Comparison of ENCODE assay signal across 1 cellular context in the genomic region with DNA sequence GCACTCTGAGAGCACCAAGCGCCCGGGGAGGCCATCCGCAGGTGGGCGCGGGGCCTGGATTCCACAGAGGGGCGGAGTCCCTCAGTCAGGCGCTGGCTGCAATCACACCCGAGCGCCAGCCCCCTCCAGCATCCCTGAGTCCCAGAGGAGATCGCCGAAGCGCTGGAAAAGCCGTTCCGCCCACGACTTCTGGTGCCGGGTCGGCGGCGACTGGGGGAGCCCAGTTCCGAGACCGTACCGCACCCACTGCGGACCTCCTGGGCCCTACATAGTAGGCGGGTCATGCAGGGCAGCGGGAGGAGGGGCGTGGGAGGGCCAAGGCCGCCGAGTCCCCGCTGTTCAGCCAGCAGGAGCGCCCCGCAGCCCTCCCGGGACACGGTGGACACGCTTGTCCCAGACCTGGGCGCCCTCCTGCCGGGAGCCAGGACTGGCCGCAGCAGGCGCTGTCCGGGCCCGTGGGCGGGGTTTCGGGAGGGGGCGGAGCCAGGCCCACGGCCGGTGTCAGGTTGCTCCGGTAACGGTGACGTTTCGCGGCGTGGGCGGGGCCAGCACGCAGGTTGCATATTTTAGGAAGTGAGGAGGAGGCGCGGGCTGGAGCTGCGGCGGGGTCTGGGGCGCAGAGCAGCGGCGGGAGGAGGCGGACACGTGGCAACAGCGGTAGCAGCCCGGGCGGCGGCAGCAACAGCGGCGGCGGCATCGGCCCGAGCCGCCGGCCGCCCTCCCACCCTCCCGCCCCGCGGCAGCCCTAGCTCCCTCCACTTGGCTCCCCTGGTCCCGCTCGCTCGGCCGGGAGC.
TF ChIP-seq lines count a peak whose summit lies in the region.

A gene (plus strand): TSS at position 594 of the 794 bp plus-strand sequence. CDS start 268 bp downstream, outside the sequence.

TF ChIP-seq in GM23338, 12 proteins besides CTCF, POLR2A, EP300 and RAD21:
- TF ChIP-seq, protein P1, sequence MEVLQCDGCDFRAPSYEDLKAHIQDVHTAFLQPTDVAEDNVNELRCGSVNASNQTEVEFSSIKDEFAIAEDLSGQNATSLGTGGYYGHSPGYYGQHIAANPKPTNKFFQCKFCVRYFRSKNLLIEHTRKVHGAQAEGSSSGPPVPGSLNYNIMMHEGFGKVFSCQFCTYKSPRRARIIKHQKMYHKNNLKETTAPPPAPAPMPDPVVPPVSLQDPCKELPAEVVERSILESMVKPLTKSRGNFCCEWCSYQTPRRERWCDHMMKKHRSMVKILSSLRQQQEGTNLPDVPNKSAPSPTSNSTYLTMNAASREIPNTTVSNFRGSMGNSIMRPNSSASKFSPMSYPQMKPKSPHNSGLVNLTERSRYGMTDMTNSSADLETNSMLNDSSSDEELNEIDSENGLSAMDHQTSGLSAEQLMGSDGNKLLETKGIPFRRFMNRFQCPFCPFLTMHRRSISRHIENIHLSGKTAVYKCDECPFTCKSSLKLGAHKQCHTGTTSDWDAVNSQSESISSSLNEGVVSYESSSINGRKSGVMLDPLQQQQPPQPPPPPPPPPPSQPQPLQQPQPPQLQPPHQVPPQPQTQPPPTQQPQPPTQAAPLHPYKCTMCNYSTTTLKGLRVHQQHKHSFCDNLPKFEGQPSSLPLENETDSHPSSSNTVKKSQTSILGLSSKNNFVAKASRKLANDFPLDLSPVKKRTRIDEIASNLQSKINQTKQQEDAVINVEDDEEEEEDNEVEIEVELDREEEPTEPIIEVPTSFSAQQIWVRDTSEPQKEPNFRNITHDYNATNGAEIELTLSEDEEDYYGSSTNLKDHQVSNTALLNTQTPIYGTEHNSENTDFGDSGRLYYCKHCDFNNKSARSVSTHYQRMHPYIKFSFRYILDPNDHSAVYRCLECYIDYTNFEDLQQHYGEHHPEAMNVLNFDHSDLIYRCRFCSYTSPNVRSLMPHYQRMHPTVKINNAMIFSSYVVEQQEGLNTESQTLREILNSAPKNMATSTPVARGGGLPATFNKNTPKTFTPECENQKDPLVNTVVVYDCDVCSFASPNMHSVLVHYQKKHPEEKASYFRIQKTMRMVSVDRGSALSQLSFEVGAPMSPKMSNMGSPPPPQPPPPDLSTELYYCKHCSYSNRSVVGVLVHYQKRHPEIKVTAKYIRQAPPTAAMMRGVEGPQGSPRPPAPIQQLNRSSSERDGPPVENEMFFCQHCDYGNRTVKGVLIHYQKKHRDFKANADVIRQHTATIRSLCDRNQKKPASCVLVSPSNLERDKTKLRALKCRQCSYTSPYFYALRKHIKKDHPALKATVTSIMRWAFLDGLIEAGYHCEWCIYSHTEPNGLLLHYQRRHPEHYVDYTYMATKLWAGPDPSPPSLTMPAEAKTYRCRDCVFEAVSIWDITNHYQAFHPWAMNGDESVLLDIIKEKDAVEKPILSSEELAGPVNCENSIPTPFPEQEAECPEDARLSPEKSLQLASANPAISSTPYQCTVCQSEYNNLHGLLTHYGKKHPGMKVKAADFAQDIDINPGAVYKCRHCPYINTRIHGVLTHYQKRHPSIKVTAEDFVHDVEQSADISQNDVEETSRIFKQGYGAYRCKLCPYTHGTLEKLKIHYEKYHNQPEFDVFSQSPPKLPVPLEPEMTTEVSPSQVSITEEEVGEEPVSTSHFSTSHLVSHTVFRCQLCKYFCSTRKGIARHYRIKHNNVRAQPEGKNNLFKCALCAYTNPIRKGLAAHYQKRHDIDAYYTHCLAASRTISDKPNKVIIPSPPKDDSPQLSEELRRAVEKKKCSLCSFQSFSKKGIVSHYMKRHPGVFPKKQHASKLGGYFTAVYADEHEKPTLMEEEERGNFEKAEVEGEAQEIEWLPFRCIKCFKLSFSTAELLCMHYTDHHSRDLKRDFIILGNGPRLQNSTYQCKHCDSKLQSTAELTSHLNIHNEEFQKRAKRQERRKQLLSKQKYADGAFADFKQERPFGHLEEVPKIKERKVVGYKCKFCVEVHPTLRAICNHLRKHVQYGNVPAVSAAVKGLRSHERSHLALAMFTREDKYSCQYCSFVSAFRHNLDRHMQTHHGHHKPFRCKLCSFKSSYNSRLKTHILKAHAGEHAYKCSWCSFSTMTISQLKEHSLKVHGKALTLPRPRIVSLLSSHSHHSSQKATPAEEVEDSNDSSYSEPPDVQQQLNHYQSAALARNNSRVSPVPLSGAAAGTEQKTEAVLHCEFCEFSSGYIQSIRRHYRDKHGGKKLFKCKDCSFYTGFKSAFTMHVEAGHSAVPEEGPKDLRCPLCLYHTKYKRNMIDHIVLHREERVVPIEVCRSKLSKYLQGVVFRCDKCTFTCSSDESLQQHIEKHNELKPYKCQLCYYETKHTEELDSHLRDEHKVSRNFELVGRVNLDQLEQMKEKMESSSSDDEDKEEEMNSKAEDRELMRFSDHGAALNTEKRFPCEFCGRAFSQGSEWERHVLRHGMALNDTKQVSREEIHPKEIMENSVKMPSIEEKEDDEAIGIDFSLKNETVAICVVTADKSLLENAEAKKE (CRISPR knock-in tag; IDR thresholded peaks at IDR 0.05): no peak
- TF ChIP-seq POLR2AphosphoS5 (IDR thresholded peaks at IDR 0.05; ENCODE audit: low read depth) (peak; percentile 86), CREB1 (CRISPR knock-in tag; IDR thresholded peaks at IDR 0.05; ENCODE audit: low read depth) (peak; percentile 87), EZH2 (IDR thresholded peaks at IDR 0.05; ENCODE audit: low read depth, unreplicated experiment) (no peak), EZH2phosphoT487 (IDR thresholded peaks at IDR 0.05; ENCODE audit: unreplicated experiment) (no peak), STAT1 (IDR thresholded peaks at IDR 0.05; ENCODE audit: unreplicated experiment) (no peak)
- TF ChIP-seq, protein P2, sequence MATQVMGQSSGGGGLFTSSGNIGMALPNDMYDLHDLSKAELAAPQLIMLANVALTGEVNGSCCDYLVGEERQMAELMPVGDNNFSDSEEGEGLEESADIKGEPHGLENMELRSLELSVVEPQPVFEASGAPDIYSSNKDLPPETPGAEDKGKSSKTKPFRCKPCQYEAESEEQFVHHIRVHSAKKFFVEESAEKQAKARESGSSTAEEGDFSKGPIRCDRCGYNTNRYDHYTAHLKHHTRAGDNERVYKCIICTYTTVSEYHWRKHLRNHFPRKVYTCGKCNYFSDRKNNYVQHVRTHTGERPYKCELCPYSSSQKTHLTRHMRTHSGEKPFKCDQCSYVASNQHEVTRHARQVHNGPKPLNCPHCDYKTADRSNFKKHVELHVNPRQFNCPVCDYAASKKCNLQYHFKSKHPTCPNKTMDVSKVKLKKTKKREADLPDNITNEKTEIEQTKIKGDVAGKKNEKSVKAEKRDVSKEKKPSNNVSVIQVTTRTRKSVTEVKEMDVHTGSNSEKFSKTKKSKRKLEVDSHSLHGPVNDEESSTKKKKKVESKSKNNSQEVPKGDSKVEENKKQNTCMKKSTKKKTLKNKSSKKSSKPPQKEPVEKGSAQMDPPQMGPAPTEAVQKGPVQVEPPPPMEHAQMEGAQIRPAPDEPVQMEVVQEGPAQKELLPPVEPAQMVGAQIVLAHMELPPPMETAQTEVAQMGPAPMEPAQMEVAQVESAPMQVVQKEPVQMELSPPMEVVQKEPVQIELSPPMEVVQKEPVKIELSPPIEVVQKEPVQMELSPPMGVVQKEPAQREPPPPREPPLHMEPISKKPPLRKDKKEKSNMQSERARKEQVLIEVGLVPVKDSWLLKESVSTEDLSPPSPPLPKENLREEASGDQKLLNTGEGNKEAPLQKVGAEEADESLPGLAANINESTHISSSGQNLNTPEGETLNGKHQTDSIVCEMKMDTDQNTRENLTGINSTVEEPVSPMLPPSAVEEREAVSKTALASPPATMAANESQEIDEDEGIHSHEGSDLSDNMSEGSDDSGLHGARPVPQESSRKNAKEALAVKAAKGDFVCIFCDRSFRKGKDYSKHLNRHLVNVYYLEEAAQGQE (IDR thresholded peaks at IDR 0.05; ENCODE audit: unreplicated experiment): no peak
